23 cellular contexts compared by ENCODE assay signal in genomic region chr6:109075934-109076333, GRCh38. TPM values are rescaled to one million over a fixed set of nuclear protein-coding genes. Genes with fewer than 3 reads are reported as not detected.
DNase-seq lines count a peak whose midpoint lies in the region; ATAC-seq and TF ChIP-seq lines count a peak whose summit lies in the region.
"Had no signal": no experiment of that assay in that cellular context is flagged by ENCODE, and none has a peak within 500 bp of the region (broad histone marks: within the 10 kb centered on the region; RNA-seq: fewer than 3 reads in every experiment).

No MANE protein-coding gene starts in this region.

- H3K27me3 ChIP-seq in IMR-90 (ENCODE audit: control insufficient read depth, insufficient read depth, low read length) (no peaks in the 10 kb centered on the region), adipocyte (replicated peaks; ENCODE audit: control insufficient read depth, insufficient read depth, low read length) (no peaks in the 10 kb centered on the region), gastrocnemius medialis (no peaks in the 10 kb centered on the region)
- H3K27me3 ChIP-seq: BE2C, esophagus squamous epithelium, upper lobe of left lung had no signal

- H3K36me3 ChIP-seq in IMR-90 (ENCODE audit: control insufficient read depth, insufficient read depth, low read length) (no peaks in the 10 kb centered on the region), adipocyte (ENCODE audit: control insufficient read depth, insufficient read depth, low read length, severe bottlenecking) (no peaks in the 10 kb centered on the region), gastrocnemius medialis (no peaks in the 10 kb centered on the region)
- H3K36me3 ChIP-seq: BE2C, esophagus squamous epithelium, upper lobe of left lung had no signal

- no peaks in the 10 kb centered on the region for H3K9me3 ChIP-seq in IMR-90 (ENCODE audit: control insufficient read depth, insufficient read depth, low read length)
- H3K9me3 ChIP-seq in adipocyte (ENCODE audit: control insufficient read depth, low read length) = no peaks in the 10 kb centered on the region
- no peaks in the 10 kb centered on the region for H3K9me3 ChIP-seq in gastrocnemius medialis
- H3K9me3 ChIP-seq: BE2C, esophagus squamous epithelium, upper lobe of left lung had no signal

- no peak overlapping the region for H2AK9ac ChIP-seq in IMR-90 (replicated peaks; ENCODE audit: low read depth, low read length, poor library complexity)

- no peak overlapping the region for H2AK5ac ChIP-seq in IMR-90 (ENCODE audit: low read depth, low read length)

- TF ChIP-seq POLR2A in IMR-90 (IDR thresholded peaks at IDR 0.05; ENCODE audit: low read depth, low read length) (no peak), gastrocnemius medialis (IDR thresholded peaks at IDR 0.05) (no peak)

- no peak overlapping the region for H3K4me2 ChIP-seq in IMR-90 (ENCODE audit: low read depth, low read length)

- no peak overlapping the region for H2BK120ac ChIP-seq in IMR-90 (ENCODE audit: low read depth, low read length)

- H2AFZ ChIP-seq in IMR-90 (replicated peaks; ENCODE audit: low read length, poor library complexity) = no peak overlapping the region

- CTCF ChIA-PET in IMR-90 (lab: Yijun Ruan, JAX) = interaction anchor here (1.0 kb wide), 1 partner anchor 21 kb away, joined by 3 read pairs; no protein-coding TSS in a partner anchor

- no peak overlapping the region for H3K9ac ChIP-seq in IMR-90 (ENCODE audit: low read depth, low read length)
- H3K9ac ChIP-seq in adipocyte (ENCODE audit: low read length) = no peak overlapping the region

- H4K91ac ChIP-seq in IMR-90 (ENCODE audit: insufficient read depth, low read depth, low read length) = no peak overlapping the region

- H3K56ac ChIP-seq in IMR-90 (ENCODE audit: extremely low read depth, insufficient read depth, low read length) = no peak overlapping the region

- H2BK15ac ChIP-seq in IMR-90 (ENCODE audit: low read depth, low read length) = no peak overlapping the region

- no peak overlapping the region for H3K4ac ChIP-seq in IMR-90 (ENCODE audit: low read depth, low read length)

- no peak overlapping the region for H3K18ac ChIP-seq in IMR-90 (ENCODE audit: low read depth, low read length)

- in situ Hi-C loops in IMR-90 (cut with MboI; ENCODE audit: low sequenced_read_pairs) = no loop called here
- in situ Hi-C loops in gastrocnemius medialis (cut with MboI; ENCODE audit: low sequenced_read_pairs in 4 of 4) = loop anchor here in 2 of 4 donors (10.0 to 25.0 kb wide), 3 partner anchors 131 to 531 kb away; no protein-coding TSS in a partner anchor

- ATAC-seq in IMR-90 (ENCODE audit: low read depth) = peak; percentile 81
- no peak for ATAC-seq in gastrocnemius medialis
- no peak for ATAC-seq in GM18520 (IDR thresholded peaks at IDR 0.05; ENCODE audit: unreplicated experiment)
- ATAC-seq in HG03432 (IDR thresholded peaks at IDR 0.05; ENCODE audit: unreplicated experiment) = no peak
- ATAC-seq: left colon had no signal

- no peak overlapping the region for H4K5ac ChIP-seq in IMR-90 (ENCODE audit: low read depth, low read length)

- no peaks in the 10 kb centered on the region for H4K20me1 ChIP-seq in IMR-90 (ENCODE audit: insufficient read depth, low read length)

- no peak overlapping the region for H2BK5ac ChIP-seq in IMR-90 (ENCODE audit: low read depth, low read length, poor library complexity, severe bottlenecking)

- no peak for TF ChIP-seq CTCF in IMR-90 (conservative IDR thresholded peaks at IDR 0.05; ENCODE audit: low read depth, low read length)
- no peak for TF ChIP-seq CTCF in gastrocnemius medialis (IDR thresholded peaks at IDR 0.05 in 4 of 5, conservative IDR thresholded peaks at IDR 0.05 in 1 of 5)

- peaks cover 2 to 9% of the 10 kb centered on the region in 2 experiments; a peak in 2 of 4 replicates for H3K79me1 ChIP-seq in IMR-90 (ENCODE audit: low read depth in 1 of 2, low read length in 2 of 2)

- no peak overlapping the region for H3K4me3 ChIP-seq in IMR-90 (ENCODE audit: insufficient read depth, low read depth, low read length)
- H3K4me3 ChIP-seq in adipocyte (ENCODE audit: low read length) = peak overlapping the region; percentile 13
- H3K4me3 ChIP-seq in gastrocnemius medialis = no peak overlapping the region
- H3K4me3 ChIP-seq: esophagus squamous epithelium, upper lobe of left lung had no signal

- no peak for TF ChIP-seq RAD21 in IMR-90 (IDR thresholded peaks at IDR 0.05; ENCODE audit: low read length)

- intact Hi-C loops in IMR-90 (cut with micrococcal nuclease) (loop anchor here (10.0 kb wide), 1 partner anchor 411 kb away; no protein-coding TSS in a partner anchor), gastrocnemius medialis (cut with DNase I; ENCODE audit: low total_unique reads) (loop anchor here (10.0 kb wide), 1 partner anchor 291 kb away; no protein-coding TSS in a partner anchor)

- POLR2A ChIA-PET in IMR-90 (lab: Charles Lee; ENCODE audit: unreplicated experiment) = no interaction called here

- no peak overlapping the region for H3K27ac ChIP-seq in IMR-90 (ENCODE audit: insufficient read depth, low read length)
- peak overlapping the region in 3 of 4 donors; percentile 93 to 98 (median 96) for H3K27ac ChIP-seq in gastrocnemius medialis
- H3K27ac ChIP-seq: 22Rv1, esophagus squamous epithelium, upper lobe of left lung had no signal

- BruUV-seq in IMR-90 (replicated peaks; lab: Mats Ljungman, UMichigan) = no TSS peak

- no peak overlapping the region for H2BK20ac ChIP-seq in IMR-90 (ENCODE audit: low read depth, low read length)

- DNase-seq in NCI-H1694 (lab: John Stamatoyannopoulos, UW) (peak; percentile 5), NCI-H1694 treated with DMSO at 0.1 percent for 48 hours (lab: John Stamatoyannopoulos, UW) (no peak), IMR-90 (peak; percentile 51), adipocyte (ENCODE audit: low read depth) (peak; percentile 70), gastrocnemius medialis (no peak), D341Med (ENCODE audit: low spot score) (no peak)
- DNase-seq: activated CD4-positive, alpha-beta T cell treated with anti-CD3 and anti-CD28 coated beads, Interleukin-2, amount 10 ng/mL, durations not matched to agents 7 days and 5 days; activated naive CD4-positive, alpha-beta T cell treated with anti-CD3 and anti-CD28 coated beads for 36 hours; BE2C; caudate nucleus; DND-41; esophagus squamous epithelium; H9; head of caudate nucleus; left colon; MM.1S; naive B cell; NCI-H1417 treated with DMSO at 0.1 percent for 48 hours; NCI-H510A; upper lobe of left lung had no signal

- H4K8ac ChIP-seq in IMR-90 (ENCODE audit: low read depth in 2 of 2, low read length in 2 of 2) = no peak overlapping the region

- H3K4me1 ChIP-seq in IMR-90 (ENCODE audit: control insufficient read depth, insufficient read depth, low read length) (peaks cover 2% of the 10 kb centered on the region; the same call in 1 of the 2 replicates), adipocyte (ENCODE audit: control insufficient read depth, insufficient read depth, low read length) (peaks cover 33% of the 10 kb centered on the region), gastrocnemius medialis (peaks cover 93 to 95% of the 10 kb centered on the region in 2 donors)

- H3K9me1 ChIP-seq in IMR-90 (ENCODE audit: insufficient read depth, low read length) = no peaks in the 10 kb centered on the region

- H3K23ac ChIP-seq in IMR-90 (ENCODE audit: low read depth, low read length) = no peak overlapping the region

- no peak overlapping the region for H3K14ac ChIP-seq in IMR-90 (replicated peaks; ENCODE audit: low read depth, low read length)

- dilution Hi-C loops in IMR-90 (cut with HindIII; ENCODE audit: low sequenced_read_pairs, unreplicated experiment) = no loop called here

TF ChIP-seq in IMR-90, 13 proteins besides CTCF, POLR2A, EP300 and RAD21:
- TF ChIP-seq FOS (IDR thresholded peaks at IDR 0.05; ENCODE audit: low read depth, low read length) = no peak
- TF ChIP-seq MAZ (IDR thresholded peaks at IDR 0.05; ENCODE audit: borderline replicate concordance, low read depth, low read length) = no peak
- TF ChIP-seq RCOR1 (IDR thresholded peaks at IDR 0.05; ENCODE audit: insufficient replicate concordance, low read length) = no peak
- no peak for TF ChIP-seq RFX5 (IDR thresholded peaks at IDR 0.05; ENCODE audit: low read depth, low read length)
- TF ChIP-seq CEBPB (IDR thresholded peaks at IDR 0.05; ENCODE audit: low read depth, low read length) = no peak
- no peak for TF ChIP-seq CHD1 (IDR thresholded peaks at IDR 0.05; ENCODE audit: low read depth, low read length)

RNA-seq across cellular contexts. Expression of gene SESN1, which starts 18.7 kb away (rescaled TPM):
- total RNA-seq in IMR-90 (2012; rRNA removed) (16.7 and 18.6 TPM in 2 replicates), gastrocnemius medialis (100 to 1,000 TPM in 3 of 4 donors, 10 to 100 TPM in 1; 73.3 to 253 (median 128) TPM)
- polyA plus RNA-seq in IMR-90 (2012; rRNA removed) = 8.0 and 9.7 TPM in 2 replicates
- 2.1 and 3.0 TPM in 2 replicates for polyA plus RNA-seq in IMR-90 (2012; cell fraction: cytosol; rRNA removed)
- 3.6 and 25.8 TPM in 2 replicates for polyA plus RNA-seq in IMR-90 (2012; cell fraction: nucleus; rRNA removed; ENCODE audit: low replicate concordance)

RNA-seq across cellular contexts. Expression of gene CEP57L1, which starts 19.4 kb away (rescaled TPM):
- total RNA-seq in IMR-90 (2012; rRNA removed) = 21.9 and 28.3 TPM in 2 replicates
- 10.3 and 11.2 TPM in 2 replicates for polyA plus RNA-seq in IMR-90 (2012; rRNA removed)
- 2.8 and 5.8 TPM in 2 replicates for polyA plus RNA-seq in IMR-90 (2012; cell fraction: cytosol; rRNA removed)
- polyA plus RNA-seq in IMR-90 (2012; cell fraction: nucleus; rRNA removed; ENCODE audit: low replicate concordance) = 2.5 and 11.0 TPM in 2 replicates
- 10 to 100 TPM; 10.3 to 29.7 (median 17.5) TPM for total RNA-seq in gastrocnemius medialis

Comparison
In these comparisons a context has a peak if more than half of its experiments do, and no peak if none do; other contexts are left out.
1. DNase-seq: peak in NCI-H1694 (single experiment), IMR-90 (single experiment) and adipocyte (single experiment); none in NCI-H1694 treated with DMSO at 0.1 percent for 48 hours (single experiment), gastrocnemius medialis (0 of 2) and D341Med (single experiment).